Comparison of ENCODE assay signal across 8 cellular contexts in the genomic region with DNA sequence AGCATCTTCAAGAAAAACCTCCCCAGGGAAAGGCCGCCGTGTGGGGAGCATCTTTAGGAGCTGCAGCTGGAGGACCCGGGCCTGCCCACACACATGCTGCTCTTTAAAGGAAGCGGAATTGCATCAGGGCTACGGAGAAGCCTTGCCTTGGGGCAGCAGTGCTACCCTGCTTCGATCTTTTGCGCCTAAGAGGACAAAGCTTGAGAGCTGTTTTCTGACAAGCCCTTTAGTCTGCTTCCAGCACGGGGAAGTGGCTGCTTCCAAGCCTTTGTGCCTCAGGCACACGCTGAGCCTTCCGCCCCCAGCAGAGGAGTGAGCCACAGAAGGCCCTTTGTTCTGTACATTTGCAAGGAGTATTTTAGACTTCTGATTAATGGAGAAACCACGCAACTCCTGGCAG. TPM values are rescaled to one million over a fixed set of nuclear protein-coding genes. Genes with fewer than 3 reads are reported as not detected.
DNase-seq lines count a peak whose midpoint lies in the region; ATAC-seq, FAIRE-seq and TF ChIP-seq lines count a peak whose summit lies in the region.

No MANE protein-coding gene starts in this region.

- H3K9me3 ChIP-seq in body of pancreas, result no peaks in the 10 kb centered on the region
- no peaks in the 10 kb centered on the region for H3K9me3 ChIP-seq in ascending aorta

- peak; percentile 96 for FAIRE-seq in A204.1 (lab: Jason Lieb, UNC)

- H3K4me1 ChIP-seq in body of pancreas (peaks cover 18% of the 10 kb centered on the region), ascending aorta (no peaks in the 10 kb centered on the region)

- DNase-seq in NCI-H146 (lab: John Stamatoyannopoulos, UW) (peak; percentile 60), body of pancreas (peak; percentile 43 to 64 (median 60)), kidney tubule cell (ENCODE audit: low spot score) (peak; percentile 42), ascending aorta (ENCODE audit: low spot score in 2 of 2) (no peak), HCEC 1CT (no peak)
- no peak for DNase-seq in stimulated activated naive CD4-positive, alpha-beta T cell (lab: John Stamatoyannopoulos, UW)

- peak overlapping the region; percentile 42 to 79 (median 64) for H3K27ac ChIP-seq in body of pancreas
- H3K27ac ChIP-seq in ascending aorta, result no peak overlapping the region

- no peak for TF ChIP-seq CTCF in body of pancreas (IDR thresholded peaks at IDR 0.05)
- no peak for TF ChIP-seq CTCF in ascending aorta (IDR thresholded peaks at IDR 0.05)

- H3K27me3 ChIP-seq in body of pancreas (no peaks in the 10 kb centered on the region), ascending aorta (no peaks in the 10 kb centered on the region)

- ATAC-seq in body of pancreas (peak; percentile 84), HG02938 (IDR thresholded peaks at IDR 0.05; ENCODE audit: unreplicated experiment) (no peak)

- 51 to 70% methylated on average over 6 to 11 of the region's 11 CpGs for WGBS in body of pancreas, 2 donors

- intact Hi-C loops in body of pancreas (cut with DNase I) (no loop called here), ascending aorta (cut with DNase I) (no loop called here)

- peak in 2 of 3 donors; percentile 42 to 50 for TF ChIP-seq POLR2A in body of pancreas (IDR thresholded peaks at IDR 0.05)

- H3K4me3 ChIP-seq in body of pancreas (no peak overlapping the region), ascending aorta (no peak overlapping the region)

- H3K36me3 ChIP-seq in body of pancreas (replicated peaks in 1 of 2; ENCODE audit: insufficient read depth in 1 of 2, low read depth in 2 of 2) (no peaks in the 10 kb centered on the region), ascending aorta (peaks cover 17 to 25% of the 10 kb centered on the region in 2 donors)

RNA-seq across cellular contexts. Expression of gene COA8, which starts 31.5 kb away (rescaled TPM):
- total RNA-seq in body of pancreas (10 to 100 TPM; 15.2 to 32.2 TPM), ascending aorta (37.7 TPM)

RNA-seq across cellular contexts. Expression of gene BAG5, which starts 31.8 kb away (rescaled TPM):
- 10 to 100 TPM in 1 of 2 donors, 1 to 10 TPM in 1; 9.9 to 11.9 TPM for total RNA-seq in body of pancreas
- total RNA-seq in ascending aorta, result 7.1 TPM

RNA-seq across cellular contexts. Expression of gene KLC1, which starts 34.7 kb away (rescaled TPM):
- 100 to 1,000 TPM; 199 to 292 TPM for total RNA-seq in body of pancreas
- total RNA-seq in ascending aorta, result 302 TPM

Comparison
In these comparisons a context has a peak if more than half of its experiments do, and no peak if none do; other contexts are left out.
1. DNase-seq: peak in NCI-H146 (single experiment), body of pancreas (4 of 4) and kidney tubule cell (single experiment); none in ascending aorta (0 of 2), HCEC 1CT (single experiment) and stimulated activated naive CD4-positive, alpha-beta T cell (0 of 6).
2. H3K27ac ChIP-seq: peak in body of pancreas (4 of 4); none in ascending aorta (0 of 2).